21 cellular contexts compared by ENCODE assay signal in the genomic region with DNA sequence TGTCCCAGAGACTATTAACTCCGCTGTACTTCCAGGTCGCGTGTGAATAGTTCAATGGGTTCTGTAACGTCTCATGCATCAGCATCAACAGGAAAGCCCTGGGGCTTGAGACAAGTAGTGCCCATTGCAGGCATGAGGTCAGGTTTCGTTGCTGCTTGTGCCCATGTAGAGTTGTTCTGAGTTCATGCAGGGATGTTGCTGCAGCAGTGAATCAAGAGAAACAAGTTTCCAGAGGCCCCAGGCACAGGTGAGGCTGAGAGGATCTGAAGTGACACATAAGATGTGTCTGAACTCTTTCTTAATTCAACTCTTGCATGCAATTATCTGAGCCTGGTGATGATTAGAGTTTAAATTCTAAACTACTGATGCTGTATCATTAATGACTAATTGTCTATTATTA. TPM values are rescaled to one million over a fixed set of nuclear protein-coding genes. Genes with fewer than 3 reads are reported as not detected.
DNase-seq lines count a peak whose midpoint lies in the region; FAIRE-seq and TF ChIP-seq lines count a peak whose summit lies in the region.
"Had no signal": no experiment of that assay in that cellular context is flagged by ENCODE, and none has a peak within 500 bp of the region (broad histone marks: within the 10 kb centered on the region; RNA-seq: fewer than 3 reads in every experiment).

No MANE protein-coding gene starts in this region.

- whole genome bisulfite sequencing in neuronal stem cell (ENCODE audit: extremely low coverage in 2 of 2, insufficient read length in 2 of 2, insufficient replicate concordance in 1 of 2), 2 donors: no CpG with 5 or more reads among the region's 5 CpGs

- H3K9ac ChIP-seq in keratinocyte (ENCODE audit: control insufficient read depth, extremely low read depth, insufficient read depth, low read length) (no peak overlapping the region), neuronal stem cell (ENCODE audit: low read depth, low read length, poor library complexity) (no peak overlapping the region)
- H3K9ac ChIP-seq: BLaER1 had no signal

- H3K36me3 ChIP-seq in keratinocyte (ENCODE audit: control insufficient read depth in 2 of 2, extremely low read depth in 1 of 2, insufficient read depth in 2 of 2, low read length in 2 of 2): no peaks in the 10 kb centered on the region
- H3K36me3 ChIP-seq in neuronal stem cell (replicated peaks in 1 of 2; ENCODE audit: control insufficient read depth in 2 of 2, insufficient read depth in 2 of 2, low read length in 2 of 2): no peaks in the 10 kb centered on the region
- H3K36me3 ChIP-seq in ascending aorta: no peaks in the 10 kb centered on the region
- H3K36me3 ChIP-seq: BLaER1, HAP-1 had no signal

- H3K79me1 ChIP-seq in neuronal stem cell (ENCODE audit: low read depth, low read length): no peaks in the 10 kb centered on the region

- H3K9me1 ChIP-seq in keratinocyte (ENCODE audit: control insufficient read depth, extremely low read depth, insufficient read depth, low read length): no peaks in the 10 kb centered on the region

- intact Hi-C loops in ascending aorta (cut with DNase I): no loop called here

- H3K4ac ChIP-seq in neuronal stem cell (ENCODE audit: low read length): no peak overlapping the region

- FAIRE-seq in keratinocyte (lab: Jason Lieb, UNC): peak; percentile 90
- FAIRE-seq: GM12878, H54 had no signal

- H3K9me3 ChIP-seq in keratinocyte (ENCODE audit: control insufficient read depth, low read depth, low read length): no peaks in the 10 kb centered on the region
- peaks cover 4 to 7% of the 10 kb centered on the region in 2 donors for H3K9me3 ChIP-seq in neuronal stem cell (replicated peaks in 1 of 2; ENCODE audit: control insufficient read depth in 2 of 2, insufficient read depth in 1 of 2, low read depth in 1 of 2, low read length in 2 of 2)
- H3K9me3 ChIP-seq in ascending aorta: no peaks in the 10 kb centered on the region
- H3K9me3 ChIP-seq: Caco-2, HAP-1 had no signal

- H3K27ac ChIP-seq in epithelial cell of prostate (peak overlapping the region; percentile 59), keratinocyte (ENCODE audit: control insufficient read depth, insufficient read depth, low read length) (peak overlapping the region; percentile 16), neuronal stem cell (replicated peaks; ENCODE audit: low read length) (no peak overlapping the region), ascending aorta (no peak overlapping the region)
- H3K27ac ChIP-seq: 22Rv1, BLaER1, C4-2B had no signal

- no peak overlapping the region for H3K23ac ChIP-seq in neuronal stem cell (ENCODE audit: low read depth, low read length, poor library complexity)

- TF ChIP-seq CTCF in keratinocyte (optimal IDR thresholded peaks at IDR 0.05 in 1 of 3, IDR thresholded peaks at IDR 0.05 in 1 of 3, conservative IDR thresholded peaks at IDR 0.05 in 1 of 3; ENCODE audit: extremely low read depth in 1 of 3, insufficient read depth in 2 of 3, low read length in 3 of 3) (no peak), ascending aorta (IDR thresholded peaks at IDR 0.05) (no peak)

- H2BK12ac ChIP-seq in neuronal stem cell (ENCODE audit: low read length): no peak overlapping the region

- no peak overlapping the region for H2BK120ac ChIP-seq in neuronal stem cell (ENCODE audit: low read depth, low read length)

- no peaks in the 10 kb centered on the region for H3K27me3 ChIP-seq in keratinocyte (ENCODE audit: control insufficient read depth, extremely low read depth, insufficient read depth, low read length)
- peaks cover 0 to 2% (median 0%) of the 10 kb centered on the region in 3 experiments for H3K27me3 ChIP-seq in neuronal stem cell (ENCODE audit: control insufficient read depth in 3 of 3, insufficient read depth in 3 of 3, low read depth in 1 of 3, low read length in 3 of 3)
- H3K27me3 ChIP-seq in ascending aorta: no peaks in the 10 kb centered on the region
- H3K27me3 ChIP-seq: BLaER1 had no signal

- H3K14ac ChIP-seq in neuronal stem cell (ENCODE audit: low read length): no peak overlapping the region

- dilution Hi-C loops in keratinocyte (cut with MboI; ENCODE audit: extremely low pct_ligation_motif_present, low sequenced_read_pairs): no loop called here

- no peak overlapping the region for H3K18ac ChIP-seq in neuronal stem cell (ENCODE audit: low read length)

- DNase-seq in SIG-M5 treated with dmso at 0.1 percent for 504 hours (lab: John Stamatoyannopoulos, UW; ENCODE audit: unreplicated experiment) (peak; percentile 3), SIG-M5 (lab: John Stamatoyannopoulos, UW) (no peak), epithelial cell of prostate (ENCODE audit: low read depth, low spot score) (peak; percentile 59), keratinocyte (ENCODE audit: low read depth, low spot score) (no peak), neuronal stem cell (ENCODE audit: low spot score) (no peak), NCI-H446 treated with DMSO at 0.1 percent for 48 hours (lab: John Stamatoyannopoulos, UW) (no peak), ascending aorta (ENCODE audit: low spot score in 2 of 2) (no peak)
- DNase-seq: Caco-2; CD4-positive, CD25-positive, alpha-beta regulatory T cell; CD8-positive, alpha-beta T cell; DMS153; DND-41; GOT3; HFFc6 had no signal

- H3K79me2 ChIP-seq in keratinocyte (ENCODE audit: control insufficient read depth, insufficient read depth, low read length): no peaks in the 10 kb centered on the region

- no peak overlapping the region for H4K8ac ChIP-seq in neuronal stem cell (ENCODE audit: low read depth, low read length)

- no peaks in the 10 kb centered on the region for H4K20me1 ChIP-seq in keratinocyte (ENCODE audit: control insufficient read depth, extremely low read depth, insufficient read depth, low read length)
- H4K20me1 ChIP-seq: BLaER1 had no signal

- no peak overlapping the region for H4K91ac ChIP-seq in neuronal stem cell (ENCODE audit: low read depth, low read length, poor library complexity)

- H2AK5ac ChIP-seq in neuronal stem cell (ENCODE audit: low read depth, low read length): no peak overlapping the region

- no peak overlapping the region for H2BK5ac ChIP-seq in neuronal stem cell (ENCODE audit: low read length)

- H3K4me3 ChIP-seq in keratinocyte (ENCODE audit: control insufficient read depth in 2 of 3, extremely low read depth in 1 of 3, insufficient read depth in 2 of 3, low read depth in 1 of 3, low read length in 3 of 3): no peak overlapping the region
- peak overlapping the region in 1 of 2 donors; percentile 57 for H3K4me3 ChIP-seq in neuronal stem cell (ENCODE audit: low read length in 2 of 2)
- no peak overlapping the region for H3K4me3 ChIP-seq in ascending aorta
- H3K4me3 ChIP-seq: BLaER1, GM12878, HAP-1 had no signal

- H3K4me1 ChIP-seq in keratinocyte (ENCODE audit: control insufficient read depth, extremely low read depth, insufficient read depth, low read length): peaks cover 18% of the 10 kb centered on the region
- no peaks in the 10 kb centered on the region for H3K4me1 ChIP-seq in neuronal stem cell (ENCODE audit: control insufficient read depth in 2 of 2, insufficient read depth in 1 of 2, low read depth in 1 of 2, low read length in 2 of 2)
- no peaks in the 10 kb centered on the region for H3K4me1 ChIP-seq in ascending aorta
- H3K4me1 ChIP-seq: BLaER1, Caco-2, HAP-1 had no signal

- no peak overlapping the region for H2AFZ ChIP-seq in keratinocyte (ENCODE audit: control insufficient read depth, low read length)
- H2AFZ ChIP-seq in neuronal stem cell (ENCODE audit: low read length): no peak overlapping the region

- H3K4me2 ChIP-seq in keratinocyte (ENCODE audit: control insufficient read depth, extremely low read depth, insufficient read depth, low read depth, low read length) (peak overlapping the region; percentile 13), neuronal stem cell (ENCODE audit: insufficient read depth, low read length, poor library complexity, severe bottlenecking) (no peak overlapping the region)
- H3K4me2 ChIP-seq: BLaER1 had no signal

- no peak overlapping the region for H2BK15ac ChIP-seq in neuronal stem cell (ENCODE audit: low read length)

RNA-seq across cellular contexts. Expression of a gene that starts 8.6 kb away (rescaled TPM):
- polyA plus RNA-seq in keratinocyte: 3.5 to 7.7 TPM (median 5.7 TPM) in 3 replicates
- polyA plus RNA-seq in keratinocyte (2011; ENCODE audit: low read depth): 3.8 TPM
- 2.1 and 2.9 TPM in 2 replicates for polyA plus RNA-seq in keratinocyte (2011; cell fraction: cytosol; rRNA removed)
- 10.7 and 11.8 TPM in 2 replicates for polyA plus RNA-seq in keratinocyte (2011; cell fraction: nucleus; rRNA removed)
- polyA plus RNA-seq in keratinocyte (2012; ENCODE audit: low replicate concordance): 4.4 and 5.2 TPM in 2 replicates
- polyA minus RNA-seq in keratinocyte: 7.8 to 15.1 TPM (median 11.2 TPM) in 3 replicates
- 5.4 TPM for polyA minus RNA-seq in keratinocyte (2011; cell fraction: cytosol; rRNA and poly(A)+ RNA removed)
- 12.8 and 21.1 TPM in 2 replicates for polyA minus RNA-seq in keratinocyte (2011; cell fraction: nucleus; rRNA and poly(A)+ RNA removed)
- 4.2 TPM for polyA plus RNA-seq in neuronal stem cell (2013, experiment 1 of 2)
- 4.7 TPM for polyA plus RNA-seq in neuronal stem cell (2013, experiment 2 of 2)
- total RNA-seq in ascending aorta: not detected

RNA-seq across cellular contexts. Expression of a gene that starts 16.3 kb away (rescaled TPM):
- polyA plus RNA-seq in keratinocyte: 4.0 to 8.8 TPM (median 4.2 TPM) in 3 replicates
- 46.7 TPM for polyA plus RNA-seq in keratinocyte (2011; ENCODE audit: low read depth)
- polyA plus RNA-seq in keratinocyte (2011; cell fraction: cytosol; rRNA removed): 6.1 and 7.7 TPM in 2 replicates
- 5.4 and 7.3 TPM in 2 replicates for polyA plus RNA-seq in keratinocyte (2011; cell fraction: nucleus; rRNA removed)
- polyA plus RNA-seq in keratinocyte (2012; ENCODE audit: low replicate concordance): 7.9 and 75.5 TPM in 2 replicates
- 8.5 to 29.6 TPM (median 9.0 TPM) in 3 replicates for polyA minus RNA-seq in keratinocyte
- polyA minus RNA-seq in keratinocyte (2011; cell fraction: cytosol; rRNA and poly(A)+ RNA removed): 17.5 TPM
- polyA minus RNA-seq in keratinocyte (2011; cell fraction: nucleus; rRNA and poly(A)+ RNA removed): 7.5 and 15.8 TPM in 2 replicates
- polyA plus RNA-seq in neuronal stem cell (2013, experiment 1 of 2): 0.03 TPM
- polyA plus RNA-seq in neuronal stem cell (2013, experiment 2 of 2): 0.12 TPM
- total RNA-seq in ascending aorta: not detected
- total RNA-seq: B cell; CD4-positive, CD25-positive, alpha-beta regulatory T cell; CD8-positive, alpha-beta T cell had no signal

RNA-seq across cellular contexts. Expression of a gene that starts 37.7 kb away (rescaled TPM):
- 9.8 to 15.5 TPM (median 10.5 TPM) in 3 replicates for polyA plus RNA-seq in keratinocyte
- polyA plus RNA-seq in keratinocyte (2011; ENCODE audit: low read depth): 2.8 TPM
- 3.3 and 4.6 TPM in 2 replicates for polyA plus RNA-seq in keratinocyte (2011; cell fraction: cytosol; rRNA removed)
- polyA plus RNA-seq in keratinocyte (2011; cell fraction: nucleus; rRNA removed): 20.7 and 21.0 TPM in 2 replicates
- 5.6 and 14.8 TPM in 2 replicates for polyA plus RNA-seq in keratinocyte (2012; ENCODE audit: low replicate concordance)
- polyA minus RNA-seq in keratinocyte: 7.9 to 28.6 TPM (median 10.3 TPM) in 3 replicates
- polyA minus RNA-seq in keratinocyte (2011; cell fraction: cytosol; rRNA and poly(A)+ RNA removed): 11.3 TPM
- polyA minus RNA-seq in keratinocyte (2011; cell fraction: nucleus; rRNA and poly(A)+ RNA removed): 11.3 and 11.5 TPM in 2 replicates
- polyA plus RNA-seq in neuronal stem cell (2013, experiment 1 of 2): 0.20 TPM
- polyA plus RNA-seq in neuronal stem cell (2013, experiment 2 of 2): 0.11 TPM
- total RNA-seq in ascending aorta: 2.3 TPM

Comparison
In these comparisons a context has a peak if more than half of its experiments do, and no peak if none do; other contexts are left out.
1. DNase-seq: peak in SIG-M5 treated with dmso at 0.1 percent for 504 hours (single experiment) and epithelial cell of prostate (single experiment); none in SIG-M5 (single experiment), keratinocyte (single experiment), neuronal stem cell (single experiment), NCI-H446 treated with DMSO at 0.1 percent for 48 hours (single experiment) and ascending aorta (0 of 2).
2. H3K27ac ChIP-seq: peak in epithelial cell of prostate (single experiment) and keratinocyte (single experiment); none in neuronal stem cell (single experiment) and ascending aorta (0 of 2).